15 cellular contexts compared by ENCODE assay signal in genomic region chr2:188518391-188518790, GRCh38.
DNase-seq lines count a peak whose midpoint lies in the region; TF ChIP-seq lines count a peak whose summit lies in the region.
"Had no signal": no experiment of that assay in that cellular context is flagged by ENCODE, and none has a peak within 500 bp of the region (broad histone marks: within the 10 kb centered on the region; RNA-seq: fewer than 3 reads in every experiment).

No MANE protein-coding gene starts in this region.

- in situ Hi-C loops in HAP-1 (cut with MboI; ENCODE audit: low sequenced_read_pairs) = no loop called here

- no peaks in the 10 kb centered on the region for H3K36me3 ChIP-seq in HAP-1 (replicated peaks)

- TF ChIP-seq CTCF in choroid plexus epithelial cell (conservative IDR thresholded peaks at IDR 0.05; ENCODE audit: low read depth, low read length) (no peak), coronary artery (IDR thresholded peaks at IDR 0.05) (no peak), progenitor cell of endocrine pancreas (IDR thresholded peaks at IDR 0.05; ENCODE audit: unreplicated experiment) (no peak)

- no peak overlapping the region for H3K27ac Mint-ChIP-seq in progenitor cell of endocrine pancreas

- H3K4me1 Mint-ChIP-seq in progenitor cell of endocrine pancreas (ENCODE audit: low read depth) = no peaks in the 10 kb centered on the region

- peaks cover 2% of the 10 kb centered on the region for H3K4me1 ChIP-seq in HAP-1

- no peaks in the 10 kb centered on the region for H3K27me3 Mint-ChIP-seq in progenitor cell of endocrine pancreas

- H3K36me3 Mint-ChIP-seq in progenitor cell of endocrine pancreas (ENCODE audit: insufficient read depth) = no peaks in the 10 kb centered on the region

- H3K4me3 ChIP-seq in choroid plexus epithelial cell (ENCODE audit: low read depth, low read length) (no peak overlapping the region), coronary artery (no peak overlapping the region), HAP-1 (no peak overlapping the region)
- H3K4me3 ChIP-seq: lung had no signal

- no peaks in the 10 kb centered on the region for H3K9me3 ChIP-seq in HAP-1

- H3K27ac ChIP-seq in coronary artery = no peak overlapping the region

- H3K4me3 Mint-ChIP-seq in progenitor cell of endocrine pancreas (ENCODE audit: low read depth) = no peak overlapping the region
- H3K4me3 Mint-ChIP-seq: WTC11 had no signal

- no peaks in the 10 kb centered on the region for H3K9me3 Mint-ChIP-seq in progenitor cell of endocrine pancreas (ENCODE audit: low read depth)

- DNase-seq in Daoy (ENCODE audit: low read depth) = peak; percentile 2
- peak; percentile 36 for DNase-seq in LHCN-M2 (ENCODE audit: low read depth)
- DNase-seq in choroid plexus epithelial cell (ENCODE audit: low read depth) = peak; percentile 42
- DNase-seq in kidney glomerular epithelial cell (lab: John Stamatoyannopoulos, UW) = peak; percentile 19
- DNase-seq in coronary artery (ENCODE audit: low spot score) = no peak
- DNase-seq in HAP-1 (ENCODE audit: low spot score in 2 of 2) = no peak
- no peak for DNase-seq in DMS114 treated with DMSO at 0.1 percent for 48 hours (lab: John Stamatoyannopoulos, UW; ENCODE audit: unreplicated experiment)
- no peak for DNase-seq in progenitor cell of endocrine pancreas (ENCODE audit: low spot score, unreplicated experiment)
- DNase-seq: activated effector memory CD4-positive, alpha-beta T cell treated with anti-CD3 and anti-CD28 coated beads, Interleukin-2, amount 50 U/mL, for 16 hours; aorta; foreskin melanocyte; NCI-H2029; NCI-H524 had no signal

- no peaks in the 10 kb centered on the region for H3K27me3 ChIP-seq in HAP-1 (ENCODE audit: low read depth)

Comparison
In these comparisons a context has a peak if more than half of its experiments do, and no peak if none do; other contexts are left out.
1. DNase-seq: peak in Daoy (single experiment), LHCN-M2 (single experiment), choroid plexus epithelial cell (single experiment) and kidney glomerular epithelial cell (single experiment); none in coronary artery (single experiment), HAP-1 (0 of 2), DMS114 treated with DMSO at 0.1 percent for 48 hours (single experiment) and progenitor cell of endocrine pancreas (single experiment).